Comparison of ENCODE assay signal across 8 cellular contexts in genomic region chr12:125065753-125066570, GRCh38. TPM values are rescaled to one million over a fixed set of nuclear protein-coding genes. Genes with fewer than 3 reads are reported as not detected.
DNase-seq lines count a peak whose midpoint lies in the region; ATAC-seq lines count a peak whose summit lies in the region.

No MANE protein-coding gene starts in this region.

- H3K4me3 ChIP-seq in HUES64 (ENCODE audit: low read length), result peak overlapping the region; percentile 84
- H3K4me3 ChIP-seq in naive thymus-derived CD4-positive, alpha-beta T cell (ENCODE audit: low read length), result peak overlapping the region; percentile 69

- peak in 1 of 9 donors; percentile 17 for DNase-seq in naive thymus-derived CD4-positive, alpha-beta T cell
- DNase-seq in HuH-7.5 (ENCODE audit: low spot score), result no peak
- DNase-seq in COR-L47 (lab: John Stamatoyannopoulos, UW), result no peak
- DNase-seq in stimulated activated CD4-positive, alpha-beta T cell treated with anti-CD3 and anti-CD28 coated beads, Interleukin-15, amount 100 ng/mL, for 24 hours, result no peak

- H3K36me3 Mint-ChIP-seq in naive thymus-derived CD4-positive, alpha-beta T cell, result peaks cover 0 to 4% (median 0%) of the 10 kb centered on the region in 5 donors

- peaks cover 0 to 18% (median 3%) of the 10 kb centered on the region in 5 donors for H3K27me3 Mint-ChIP-seq in naive thymus-derived CD4-positive, alpha-beta T cell

- CTCF ChIA-PET in naive thymus-derived CD4-positive, alpha-beta T cell (lab: Charles Lee), result no interaction called here

- peaks cover 8% of the 10 kb centered on the region for H3K9me3 ChIP-seq in HUES64 (ENCODE audit: insufficient read depth, low read depth, low read length)
- no peaks in the 10 kb centered on the region for H3K9me3 ChIP-seq in naive thymus-derived CD4-positive, alpha-beta T cell (ENCODE audit: control insufficient read depth in 2 of 3, low read length in 3 of 3)

- H3K4me3 Mint-ChIP-seq in naive thymus-derived CD4-positive, alpha-beta T cell, result peak overlapping the region; percentile 72 to 92 (median 86)

- intact Hi-C loops in naive thymus-derived CD4-positive, alpha-beta T cell (cut with micrococcal nuclease), result loop anchor here (1.0 to 5.0 kb wide), 6 partner anchors 17 to 202 kb away; partner anchors contain the start of genes BRI3BP (in 2 of the 2) and DHX37 (in 2 of the 2)

- 36% methylated on average over 23 of the region's 23 CpGs for WGBS in HUES64

- H3K9me3 Mint-ChIP-seq in naive thymus-derived CD4-positive, alpha-beta T cell, result peaks cover 0 to 5% (median 0%) of the 10 kb centered on the region in 11 donors

- H3K27ac Mint-ChIP-seq in naive thymus-derived CD4-positive, alpha-beta T cell, result peak overlapping the region; percentile 28 to 88 (median 62)

- H3K27me3 ChIP-seq in HUES64 (ENCODE audit: insufficient read depth, low read length), result no peaks in the 10 kb centered on the region
- no peaks in the 10 kb centered on the region for H3K27me3 ChIP-seq in naive thymus-derived CD4-positive, alpha-beta T cell (ENCODE audit: control insufficient read depth in 2 of 2, insufficient read depth in 2 of 2, low read length in 2 of 2)

- POLR2A ChIA-PET in naive thymus-derived CD4-positive, alpha-beta T cell (lab: Charles Lee), result interaction anchor here (2.7 kb wide), 1 partner anchor 16 kb away, joined by 17 read pairs; no protein-coding TSS in a partner anchor

- H3K4me1 Mint-ChIP-seq in naive thymus-derived CD4-positive, alpha-beta T cell, result peaks cover 9 to 25% (median 20%) of the 10 kb centered on the region in 7 donors

- H3K27ac ChIP-seq in HUES64 (ENCODE audit: low read depth, low read length) (no peak overlapping the region), cingulate gyrus (ENCODE audit: low read depth, low read length) (peak overlapping the region; percentile 47)
- peak overlapping the region; percentile 83 for H3K27ac ChIP-seq in naive thymus-derived CD4-positive, alpha-beta T cell (ENCODE audit: low read depth, low read length)

- H3K9ac ChIP-seq in HUES64 (ENCODE audit: low read depth, low read length), result peak overlapping the region; percentile 76

- peaks cover 4% of the 10 kb centered on the region for H3K36me3 ChIP-seq in HUES64 (ENCODE audit: insufficient read depth, low read length)
- H3K36me3 ChIP-seq in naive thymus-derived CD4-positive, alpha-beta T cell (ENCODE audit: control insufficient read depth in 2 of 3, insufficient read depth in 3 of 3, low read length in 3 of 3), result peaks cover 0 to 4% (median 0%) of the 10 kb centered on the region in 3 experiments

- ATAC-seq in GM18873 (IDR thresholded peaks at IDR 0.05; ENCODE audit: low FRiP score, unreplicated experiment), result peak; percentile 28
- no peak for ATAC-seq in naive thymus-derived CD4-positive, alpha-beta T cell
- no peak for ATAC-seq in GM18502 (IDR thresholded peaks at IDR 0.05; ENCODE audit: poor library complexity, unreplicated experiment)

- peaks cover 29% of the 10 kb centered on the region for H3K4me1 ChIP-seq in HUES64 (ENCODE audit: insufficient read depth, low read length)
- H3K4me1 ChIP-seq in naive thymus-derived CD4-positive, alpha-beta T cell (ENCODE audit: control insufficient read depth in 2 of 2, insufficient read depth in 2 of 2, low read length in 2 of 2), result no peaks in the 10 kb centered on the region

RNA-seq across cellular contexts. Expression of gene AACS, which starts 0.7 kb away (rescaled TPM):
- 34.4 TPM for polyA plus RNA-seq in HUES64 (2013, experiment 1 of 2)
- 34.6 TPM for polyA plus RNA-seq in HUES64 (2013, experiment 2 of 2)
- total RNA-seq in naive thymus-derived CD4-positive, alpha-beta T cell, result 10 to 100 TPM; 11.6 to 21.7 (median 14.8) TPM
- 10 to 100 TPM; 13.2 to 17.2 TPM for polyA plus RNA-seq in naive thymus-derived CD4-positive, alpha-beta T cell
